Comparison of ENCODE assay signal across 1 cellular context in genomic region chr4:152935661-152936445, GRCh38.
TF ChIP-seq lines count a peak whose summit lies in the region.

A gene with protein sequence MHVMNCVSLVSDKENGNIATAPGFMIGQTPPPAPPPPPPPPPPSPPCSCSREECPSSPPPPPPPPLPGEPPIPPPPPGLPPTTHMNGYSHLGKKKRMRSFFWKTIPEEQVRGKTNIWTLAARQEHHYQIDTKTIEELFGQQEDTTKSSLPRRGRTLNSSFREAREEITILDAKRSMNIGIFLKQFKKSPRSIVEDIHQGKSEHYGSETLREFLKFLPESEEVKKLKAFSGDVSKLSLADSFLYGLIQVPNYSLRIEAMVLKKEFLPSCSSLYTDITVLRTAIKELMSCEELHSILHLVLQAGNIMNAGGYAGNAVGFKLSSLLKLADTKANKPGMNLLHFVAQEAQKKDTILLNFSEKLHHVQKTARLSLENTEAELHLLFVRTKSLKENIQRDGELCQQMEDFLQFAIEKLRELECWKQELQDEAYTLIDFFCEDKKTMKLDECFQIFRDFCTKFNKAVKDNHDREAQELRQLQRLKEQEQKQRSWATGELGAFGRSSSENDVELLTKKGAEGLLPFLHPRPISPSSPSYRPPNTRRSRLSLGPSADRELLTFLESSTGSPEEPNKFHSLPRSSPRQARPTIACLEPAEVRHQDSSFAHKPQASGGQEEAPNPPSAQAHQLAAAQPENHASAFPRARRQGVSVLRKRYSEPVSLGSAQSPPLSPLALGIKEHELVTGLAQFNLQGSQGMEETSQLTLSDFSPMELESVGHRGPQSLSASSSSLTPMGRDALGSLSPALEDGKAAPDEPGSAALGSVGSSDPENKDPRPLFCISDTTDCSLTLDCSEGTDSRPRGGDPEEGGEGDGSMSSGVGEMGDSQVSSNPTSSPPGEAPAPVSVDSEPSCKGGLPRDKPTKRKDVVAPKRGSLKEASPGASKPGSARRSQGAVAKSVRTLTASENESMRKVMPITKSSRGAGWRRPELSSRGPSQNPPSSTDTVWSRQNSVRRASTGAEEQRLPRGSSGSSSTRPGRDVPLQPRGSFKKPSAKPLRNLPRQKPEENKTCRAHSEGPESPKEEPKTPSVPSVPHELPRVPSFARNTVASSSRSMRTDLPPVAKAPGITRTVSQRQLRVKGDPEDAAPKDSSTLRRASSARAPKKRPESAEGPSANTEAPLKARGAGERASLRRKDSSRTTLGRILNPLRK (plus strand): TSS chr4:152936323. CDS start chr4:152943058, 6,735 bp downstream.

TF ChIP-seq in K562, 482 proteins besides CTCF, POLR2A, EP300 and RAD21 (continued from another document):
- TF ChIP-seq ZNF407 (IDR thresholded peaks at IDR 0.05; ENCODE audit: low read depth): no peak
- TF ChIP-seq, protein P1, sequence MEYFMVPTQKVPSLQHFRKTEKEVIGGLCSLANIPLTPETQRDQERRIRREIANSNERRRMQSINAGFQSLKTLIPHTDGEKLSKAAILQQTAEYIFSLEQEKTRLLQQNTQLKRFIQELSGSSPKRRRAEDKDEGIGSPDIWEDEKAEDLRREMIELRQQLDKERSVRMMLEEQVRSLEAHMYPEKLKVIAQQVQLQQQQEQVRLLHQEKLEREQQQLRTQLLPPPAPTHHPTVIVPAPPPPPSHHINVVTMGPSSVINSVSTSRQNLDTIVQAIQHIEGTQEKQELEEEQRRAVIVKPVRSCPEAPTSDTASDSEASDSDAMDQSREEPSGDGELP (CRISPR knock-in tag; IDR thresholded peaks at IDR 0.05; ENCODE audit: borderline replicate concordance): peak; percentile 5; the same call in 1 of the 2 replicates
- TF ChIP-seq RBM14 (IDR thresholded peaks at IDR 0.05; ENCODE audit: borderline replicate concordance, insufficient read depth, low read depth, low read length): peak; percentile 82; the same call in 1 of the 2 replicates
- peak; percentile 57; the same call in 1 of the 2 replicates for TF ChIP-seq CTBP1 (IDR thresholded peaks at IDR 0.05; ENCODE audit: borderline replicate concordance)
- TF ChIP-seq ELK3 (CRISPR knock-in tag; IDR thresholded peaks at IDR 0.05): no peak
- no peak for TF ChIP-seq NR2F6 (CRISPR knock-in tag; IDR thresholded peaks at IDR 0.05)
- TF ChIP-seq, protein P2, sequence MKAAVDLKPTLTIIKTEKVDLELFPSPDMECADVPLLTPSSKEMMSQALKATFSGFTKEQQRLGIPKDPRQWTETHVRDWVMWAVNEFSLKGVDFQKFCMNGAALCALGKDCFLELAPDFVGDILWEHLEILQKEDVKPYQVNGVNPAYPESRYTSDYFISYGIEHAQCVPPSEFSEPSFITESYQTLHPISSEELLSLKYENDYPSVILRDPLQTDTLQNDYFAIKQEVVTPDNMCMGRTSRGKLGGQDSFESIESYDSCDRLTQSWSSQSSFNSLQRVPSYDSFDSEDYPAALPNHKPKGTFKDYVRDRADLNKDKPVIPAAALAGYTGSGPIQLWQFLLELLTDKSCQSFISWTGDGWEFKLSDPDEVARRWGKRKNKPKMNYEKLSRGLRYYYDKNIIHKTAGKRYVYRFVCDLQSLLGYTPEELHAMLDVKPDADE (conservative IDR thresholded peaks at IDR 0.05; ENCODE audit: control insufficient read depth, low read depth, low read length): no peak
- no peak for TF ChIP-seq ARNT (IDR thresholded peaks at IDR 0.05)
- TF ChIP-seq E2F6 (IDR thresholded peaks at IDR 0.05; ENCODE audit: borderline replicate concordance in 1 of 2, extremely low read depth in 1 of 2, insufficient read depth in 1 of 2, insufficient read length in 1 of 2, low read depth in 1 of 2, low read length in 1 of 2, poor library complexity in 1 of 2, severe bottlenecking in 1 of 2): peak in 1 of 2 experiments; percentile 70
- no peak for TF ChIP-seq ZNF830 (CRISPR knock-in tag; IDR thresholded peaks at IDR 0.05)
- TF ChIP-seq SLC30A9 (CRISPR knock-in tag; IDR thresholded peaks at IDR 0.05): no peak
- 0 out of 4 replicates have a peak, but pooled peaks of 1 of the 2 experiments have one; percentile 26 for TF ChIP-seq HDAC1 (IDR thresholded peaks at IDR 0.05)
- no peak for TF ChIP-seq ZNF165 (CRISPR knock-in tag; IDR thresholded peaks at IDR 0.05; ENCODE audit: borderline replicate concordance)
- TF ChIP-seq ZNF239 (CRISPR knock-in tag; IDR thresholded peaks at IDR 0.05): no peak
- TF ChIP-seq, protein P3, sequence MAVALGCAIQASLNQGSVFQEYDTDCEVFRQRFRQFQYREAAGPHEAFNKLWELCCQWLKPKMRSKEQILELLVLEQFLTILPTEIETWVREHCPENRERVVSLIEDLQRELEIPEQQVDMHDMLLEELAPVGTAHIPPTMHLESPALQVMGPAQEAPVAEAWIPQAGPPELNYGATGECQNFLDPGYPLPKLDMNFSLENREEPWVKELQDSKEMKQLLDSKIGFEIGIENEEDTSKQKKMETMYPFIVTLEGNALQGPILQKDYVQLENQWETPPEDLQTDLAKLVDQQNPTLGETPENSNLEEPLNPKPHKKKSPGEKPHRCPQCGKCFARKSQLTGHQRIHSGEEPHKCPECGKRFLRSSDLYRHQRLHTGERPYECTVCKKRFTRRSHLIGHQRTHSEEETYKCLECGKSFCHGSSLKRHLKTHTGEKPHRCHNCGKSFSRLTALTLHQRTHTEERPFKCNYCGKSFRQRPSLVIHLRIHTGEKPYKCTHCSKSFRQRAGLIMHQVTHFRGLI (CRISPR knock-in tag; IDR thresholded peaks at IDR 0.05): no peak
- TF ChIP-seq PHTF2 (CRISPR knock-in tag; IDR thresholded peaks at IDR 0.05): no peak
- TF ChIP-seq ZNF431 (CRISPR knock-in tag; IDR thresholded peaks at IDR 0.05): no peak
- no peak for TF ChIP-seq SAFB (IDR thresholded peaks at IDR 0.05; ENCODE audit: borderline replicate concordance, low read depth, low read length)
- TF ChIP-seq CREB1 (IDR thresholded peaks at IDR 0.05): peak; percentile 27; the same call in 1 of the 2 replicates
- no peak; the same call in 1 of the 2 replicates for TF ChIP-seq CREB1 (CRISPR knock-in tag; IDR thresholded peaks at IDR 0.05)
- TF ChIP-seq KLF6 (CRISPR knock-in tag; IDR thresholded peaks at IDR 0.05; ENCODE audit: borderline replicate concordance): no peak
- no peak for TF ChIP-seq TAF9B (IDR thresholded peaks at IDR 0.05; ENCODE audit: partially characterized antibody)
- TF ChIP-seq, protein P4, sequence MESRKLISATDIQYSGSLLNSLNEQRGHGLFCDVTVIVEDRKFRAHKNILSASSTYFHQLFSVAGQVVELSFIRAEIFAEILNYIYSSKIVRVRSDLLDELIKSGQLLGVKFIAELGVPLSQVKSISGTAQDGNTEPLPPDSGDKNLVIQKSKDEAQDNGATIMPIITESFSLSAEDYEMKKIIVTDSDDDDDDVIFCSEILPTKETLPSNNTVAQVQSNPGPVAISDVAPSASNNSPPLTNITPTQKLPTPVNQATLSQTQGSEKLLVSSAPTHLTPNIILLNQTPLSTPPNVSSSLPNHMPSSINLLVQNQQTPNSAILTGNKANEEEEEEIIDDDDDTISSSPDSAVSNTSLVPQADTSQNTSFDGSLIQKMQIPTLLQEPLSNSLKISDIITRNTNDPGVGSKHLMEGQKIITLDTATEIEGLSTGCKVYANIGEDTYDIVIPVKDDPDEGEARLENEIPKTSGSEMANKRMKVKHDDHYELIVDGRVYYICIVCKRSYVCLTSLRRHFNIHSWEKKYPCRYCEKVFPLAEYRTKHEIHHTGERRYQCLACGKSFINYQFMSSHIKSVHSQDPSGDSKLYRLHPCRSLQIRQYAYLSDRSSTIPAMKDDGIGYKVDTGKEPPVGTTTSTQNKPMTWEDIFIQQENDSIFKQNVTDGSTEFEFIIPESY (CRISPR knock-in tag; IDR thresholded peaks at IDR 0.05): no peak
- TF ChIP-seq POLR2G (IDR thresholded peaks at IDR 0.05; ENCODE audit: low read depth, low read length): peak; percentile 31; the same call in 1 of the 2 replicates
- TF ChIP-seq ILK (tag; IDR thresholded peaks at IDR 0.05; ENCODE audit: borderline replicate concordance, low read depth): no peak
- no peak for TF ChIP-seq ZNF263 (CRISPR knock-in tag; IDR thresholded peaks at IDR 0.05; ENCODE audit: borderline replicate concordance)
- 0 out of 4 replicates have a peak, but pooled peaks of 1 of the 2 experiments have one; percentile 19 for TF ChIP-seq MAZ (CRISPR knock-in tag; conservative IDR thresholded peaks at IDR 0.05 in 1 of 2, IDR thresholded peaks at IDR 0.05 in 1 of 2)
- no peak for TF ChIP-seq XRCC5 (IDR thresholded peaks at IDR 0.05; ENCODE audit: low read depth, low read length)
- TF ChIP-seq ADNP (tag; IDR thresholded peaks at IDR 0.05): no peak
- no peak for TF ChIP-seq HDGF (IDR thresholded peaks at IDR 0.05)
- TF ChIP-seq DACH1 (IDR thresholded peaks at IDR 0.05; ENCODE audit: partially characterized antibody): no peak
